Comparison of ENCODE assay signal across 8 cellular contexts in the genomic region with DNA sequence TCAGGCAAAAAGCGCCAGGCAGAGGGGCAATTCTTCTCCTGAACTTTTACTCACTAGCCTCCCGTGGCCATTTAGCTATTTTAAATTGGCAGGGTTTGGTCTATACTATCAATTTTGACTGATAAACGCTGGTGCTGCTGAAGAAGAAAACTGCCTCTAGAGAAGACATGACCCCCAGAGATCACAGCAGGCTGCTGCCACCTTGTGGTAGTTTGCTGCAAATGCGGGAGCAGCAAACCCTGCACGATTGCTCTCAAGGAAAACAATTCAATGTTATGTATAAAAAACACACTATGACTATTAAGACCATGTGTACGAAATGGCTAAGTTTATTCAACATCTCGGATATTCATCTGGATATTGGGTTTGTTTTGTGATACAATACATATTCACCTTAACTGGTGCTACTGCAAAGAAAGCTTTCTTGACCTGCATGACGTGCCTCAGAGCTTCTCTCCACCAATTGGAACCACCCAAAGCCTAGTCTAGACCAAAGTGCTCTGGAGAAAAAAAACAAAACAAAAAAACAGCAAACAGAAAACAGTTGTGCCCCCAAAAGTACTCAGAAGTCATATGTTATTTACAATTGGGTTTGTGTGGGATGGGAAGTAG. TPM values are rescaled to one million over a fixed set of nuclear protein-coding genes. Genes with fewer than 3 reads are reported as not detected.
A peak's percentile ranks its signal among the peaks of the same experiment; 100 is the strongest.
DNase-seq lines count a peak whose midpoint lies in the region; ATAC-seq and TF ChIP-seq lines count a peak whose summit lies in the region.

No MANE protein-coding gene starts in this region.

- TF ChIP-seq CTCF in mucosa of descending colon (IDR thresholded peaks at IDR 0.05): peak; percentile 88

- peak; percentile 62 for DNase-seq in ACHN
- peak; percentile 41 for DNase-seq in NCI-H460 (ENCODE audit: extremely low read depth, low read depth)
- DNase-seq in activated CD4-positive, alpha-beta T cell treated with anti-CD3 and anti-CD28 coated beads, Interleukin-2, amount 50 U/mL, for 48 hours: peak; percentile 72 to 77
- peak; percentile 58 for DNase-seq in effector CD4-positive, alpha-beta T cell
- peak in 2 of 3 donors; percentile 66 to 74 for DNase-seq in mucosa of descending colon
- peak; percentile 36 to 46 for DNase-seq in stimulated activated CD8-positive, alpha-beta memory T cell treated with anti-CD3 and anti-CD28 coated beads, Interleukin-7, amount 100 ng/mL, for 1 hour (ENCODE audit: low read depth in 2 of 2)

- in situ Hi-C loops in ACHN (cut with HindIII; ENCODE audit: low pct_ligation_motif_present, low pct_unique_long_range_greater_than_20kb, low sequenced_read_pairs): no loop called here

- intact Hi-C loops in mucosa of descending colon (cut with DNase I, micrococcal nuclease): loop anchor here in 1 of 2 donors (10.0 kb wide), 1 partner anchor 99 kb away; no protein-coding TSS in a partner anchor

- H3K9me3 ChIP-seq in mucosa of descending colon: no peaks in the 10 kb centered on the region

- ATAC-seq in GM18498 (IDR thresholded peaks at IDR 0.05; ENCODE audit: unreplicated experiment) (peak; percentile 72), HG02938 (IDR thresholded peaks at IDR 0.05; ENCODE audit: unreplicated experiment) (peak; percentile 56), mucosa of descending colon (peak; percentile 82)

- no peak overlapping the region for H3K4me3 ChIP-seq in mucosa of descending colon

- no peaks in the 10 kb centered on the region for H3K4me1 ChIP-seq in mucosa of descending colon (ENCODE audit: low read depth)

- no peaks in the 10 kb centered on the region for H3K36me3 ChIP-seq in mucosa of descending colon (ENCODE audit: low read depth)

RNA-seq across cellular contexts. Expression of gene IL17F, which starts 19.5 kb away (rescaled TPM):
- total RNA-seq in NCI-H460 (2014; rRNA removed; shearing (Covaris generic)): not detected in 2 replicates
- polyA plus RNA-seq in NCI-H460 (2014; cell fraction: nucleus; rRNA removed): not detected in 2 replicates
- total RNA-seq in mucosa of descending colon: not detected

RNA-seq across cellular contexts. Expression of gene MCM3, which starts 20.7 kb away (rescaled TPM):
- 32.7 and 35.4 TPM in 2 replicates for total RNA-seq in NCI-H460 (2014; rRNA removed; shearing (Covaris generic))
- polyA plus RNA-seq in NCI-H460 (2014; cell fraction: nucleus; rRNA removed): 209 and 239 TPM in 2 replicates
- total RNA-seq in mucosa of descending colon: 10 to 100 TPM; 32.1 to 43.6 (median 36.7) TPM
